ENCODE assay signal across 9 cellular contexts in genomic region chr12:96456265-96456974, GRCh38. TPM values are rescaled to one million over a fixed set of nuclear protein-coding genes. Genes with fewer than 3 reads are reported as not detected.
DNase-seq lines count a peak whose midpoint lies in the region; ATAC-seq, FAIRE-seq and TF ChIP-seq lines count a peak whose summit lies in the region.
"Had no signal": no experiment of that assay in that cellular context is flagged by ENCODE, and none has a peak within 500 bp of the region (broad histone marks: within the 10 kb centered on the region; RNA-seq: fewer than 3 reads in every experiment).

No MANE protein-coding gene starts in this region.

- intact Hi-C loops in left cardiac atrium (cut with DNase I) = no loop called here

- ATAC-seq in GM21390 (IDR thresholded peaks at IDR 0.05; ENCODE audit: unreplicated experiment) (peak; percentile 93), HG03108 (IDR thresholded peaks at IDR 0.05; ENCODE audit: unreplicated experiment) (peak; percentile 82), left cardiac atrium (no peak)
- ATAC-seq: heart right ventricle had no signal

- TF ChIP-seq POLR2A in GM12892 (IDR thresholded peaks at IDR 0.05; ENCODE audit: low read depth, low read length) = no peak

- peak; percentile 25 for DNase-seq in GM12892 (ENCODE audit: insufficient read length)
- DNase-seq in SIG-M5 treated with dmso at 0.1 percent for 504 hours (lab: John Stamatoyannopoulos, UW; ENCODE audit: unreplicated experiment) = peak; percentile 89
- no peak for DNase-seq in NCI-H345 treated with DMSO at 0.1 percent for 48 hours (lab: John Stamatoyannopoulos, UW; ENCODE audit: unreplicated experiment)
- no peak for DNase-seq in left cardiac atrium
- DNase-seq in COLO668 (lab: John Stamatoyannopoulos, UW; ENCODE audit: unreplicated experiment) = no peak
- DNase-seq in NCI-H1092 treated with DMSO at 0.1 percent for 48 hours (lab: John Stamatoyannopoulos, UW) = no peak
- DNase-seq: heart right ventricle had no signal

- FAIRE-seq in GM12892 (lab: Jason Lieb, UNC) = peak; percentile 9

RNA-seq across cellular contexts. Expression of gene CFAP54, which starts 33.0 kb away (rescaled TPM):
- 1.1 TPM for polyA plus RNA-seq in GM12892 (2012; ENCODE audit: missing spikeins)
- under 1 TPM; 0.38 to 0.97 TPM for total RNA-seq in left cardiac atrium

RNA-seq across cellular contexts. Expression of gene CDK17, which starts 56.2 kb away (rescaled TPM):
- polyA plus RNA-seq in GM12892 (2012; ENCODE audit: missing spikeins) = 19.3 TPM
- 10 to 100 TPM; 17.0 to 35.6 TPM for total RNA-seq in left cardiac atrium

Comparison
In these comparisons a context has a peak if more than half of its experiments do, and no peak if none do; other contexts are left out.
1. DNase-seq: peak in GM12892 (single experiment) and SIG-M5 treated with dmso at 0.1 percent for 504 hours (single experiment); none in NCI-H345 treated with DMSO at 0.1 percent for 48 hours (single experiment), left cardiac atrium (single experiment), COLO668 (single experiment) and NCI-H1092 treated with DMSO at 0.1 percent for 48 hours (single experiment).
2. ATAC-seq: peak in GM21390 (single experiment) and HG03108 (single experiment); none in left cardiac atrium (0 of 2).